Comparison of ENCODE assay signal across 1 cellular context in genomic region chr6:53643481-53643965, GRCh38.
TF ChIP-seq lines count a peak whose summit lies in the region.

No MANE protein-coding gene starts in this region.

TF ChIP-seq in HepG2, 621 proteins besides CTCF, POLR2A, EP300 and RAD21 (continued from another document and continues in another):
- TF ChIP-seq ZNF687 (CRISPR knock-in tag; IDR thresholded peaks at IDR 0.05), result peak; percentile 29; the same call in 1 of the 2 replicates
- TF ChIP-seq HMGXB3 (CRISPR knock-in tag; IDR thresholded peaks at IDR 0.05; ENCODE audit: borderline replicate concordance), result peak; percentile 70; the same call in 1 of the 2 replicates
- no peak for TF ChIP-seq FOXP4 (CRISPR knock-in tag; IDR thresholded peaks at IDR 0.05)
- TF ChIP-seq HNRNPLL (IDR thresholded peaks at IDR 0.05; ENCODE audit: low read depth, low read length, poor library complexity, severe bottlenecking), result no peak
- TF ChIP-seq ZNF343 (CRISPR knock-in tag; IDR thresholded peaks at IDR 0.05), result no peak
- no peak for TF ChIP-seq CBX5 (CRISPR knock-in tag; IDR thresholded peaks at IDR 0.05; ENCODE audit: borderline replicate concordance)
- TF ChIP-seq DNMT3B (CRISPR knock-in tag; conservative IDR thresholded peaks at IDR 0.05), result peak; percentile 65; the same call in 1 of the 2 replicates
- 0 out of 4 replicates have a peak, but pooled peaks of 1 of the 2 experiments have one; percentile 3 for TF ChIP-seq MAFK (conservative IDR thresholded peaks at IDR 0.05 in 1 of 2, IDR thresholded peaks at IDR 0.05 in 1 of 2; ENCODE audit: low read length in 2 of 2)
- no peak for TF ChIP-seq KMT2B (CRISPR knock-in tag; IDR thresholded peaks at IDR 0.05)
- no peak for TF ChIP-seq ZNF569 (CRISPR knock-in tag; IDR thresholded peaks at IDR 0.05; ENCODE audit: borderline replicate concordance)
- TF ChIP-seq SAP130 (CRISPR knock-in tag; IDR thresholded peaks at IDR 0.05; ENCODE audit: low read depth), result no peak
- TF ChIP-seq GFI1 (CRISPR knock-in tag; IDR thresholded peaks at IDR 0.05; ENCODE audit: borderline replicate concordance), result no peak
- no peak for TF ChIP-seq FOXK1 (CRISPR knock-in tag; IDR thresholded peaks at IDR 0.05; ENCODE audit: borderline replicate concordance, low read depth)
- no peak for TF ChIP-seq ATF5 (CRISPR knock-in tag; IDR thresholded peaks at IDR 0.05; ENCODE audit: low read depth)
- no peak for TF ChIP-seq NKX3-1 (CRISPR knock-in tag; IDR thresholded peaks at IDR 0.05)
- TF ChIP-seq MED8 (CRISPR knock-in tag; IDR thresholded peaks at IDR 0.05; ENCODE audit: insufficient replicate concordance), result no peak
- TF ChIP-seq ZNF775 (CRISPR knock-in tag; IDR thresholded peaks at IDR 0.05; ENCODE audit: borderline replicate concordance), result no peak
- TF ChIP-seq CC2D1A (CRISPR knock-in tag; IDR thresholded peaks at IDR 0.05), result no peak
- TF ChIP-seq ZNF44 (CRISPR knock-in tag; IDR thresholded peaks at IDR 0.05), result no peak
- TF ChIP-seq KAT8 (CRISPR knock-in tag; IDR thresholded peaks at IDR 0.05), result no peak
- no peak for TF ChIP-seq TP53 (CRISPR knock-in tag; conservative IDR thresholded peaks at IDR 0.05)
- no peak for TF ChIP-seq ZEB1 (IDR thresholded peaks at IDR 0.05; ENCODE audit: insufficient replicate concordance, low read depth)
- no peak for TF ChIP-seq RORA (CRISPR knock-in tag; IDR thresholded peaks at IDR 0.05)
- TF ChIP-seq ZBTB33 (CRISPR knock-in tag; IDR thresholded peaks at IDR 0.05), result peak; percentile 98
- TF ChIP-seq NR2F6 (IDR thresholded peaks at IDR 0.05), result no peak
- TF ChIP-seq NR2F6 (CRISPR knock-in tag; IDR thresholded peaks at IDR 0.05), result no peak
- peak; percentile 40 for TF ChIP-seq SALL1 (CRISPR knock-in tag; IDR thresholded peaks at IDR 0.05)
- peak; percentile 42; the same call in 1 of the 2 replicates for TF ChIP-seq MYC (CRISPR knock-in tag; IDR thresholded peaks at IDR 0.05; ENCODE audit: borderline replicate concordance)
- TF ChIP-seq NFATC3 (CRISPR knock-in tag; IDR thresholded peaks at IDR 0.05), result no peak
- no peak for TF ChIP-seq STAG1 (CRISPR knock-in tag; IDR thresholded peaks at IDR 0.05)
- TF ChIP-seq MNT (IDR thresholded peaks at IDR 0.05), result peak; percentile 89
- TF ChIP-seq MED1 (CRISPR knock-in tag; IDR thresholded peaks at IDR 0.05), result 0 out of 2 replicates have a peak, but pooled peaks have one; percentile 9
- TF ChIP-seq RARG (CRISPR knock-in tag; IDR thresholded peaks at IDR 0.05; ENCODE audit: low read depth), result no peak
- no peak for TF ChIP-seq ZNF564 (CRISPR knock-in tag; IDR thresholded peaks at IDR 0.05)
- TF ChIP-seq ZNF549 (CRISPR knock-in tag; IDR thresholded peaks at IDR 0.05), result no peak
- 0 out of 2 replicates have a peak, but pooled peaks have one; percentile 7 for TF ChIP-seq MAFF (IDR thresholded peaks at IDR 0.05; ENCODE audit: low read depth, low read length)
- TF ChIP-seq ZNF574 (CRISPR knock-in tag; IDR thresholded peaks at IDR 0.05), result 0 out of 2 replicates have a peak, but pooled peaks have one; percentile 14
- TF ChIP-seq ETV5 (CRISPR knock-in tag; IDR thresholded peaks at IDR 0.05; ENCODE audit: borderline replicate concordance), result no peak
- no peak for TF ChIP-seq MEF2D (CRISPR knock-in tag; IDR thresholded peaks at IDR 0.05)
- no peak for TF ChIP-seq ZXDC (CRISPR knock-in tag; IDR thresholded peaks at IDR 0.05)
